Comparison of ENCODE assay signal across 27 cellular contexts in the genomic region with DNA sequence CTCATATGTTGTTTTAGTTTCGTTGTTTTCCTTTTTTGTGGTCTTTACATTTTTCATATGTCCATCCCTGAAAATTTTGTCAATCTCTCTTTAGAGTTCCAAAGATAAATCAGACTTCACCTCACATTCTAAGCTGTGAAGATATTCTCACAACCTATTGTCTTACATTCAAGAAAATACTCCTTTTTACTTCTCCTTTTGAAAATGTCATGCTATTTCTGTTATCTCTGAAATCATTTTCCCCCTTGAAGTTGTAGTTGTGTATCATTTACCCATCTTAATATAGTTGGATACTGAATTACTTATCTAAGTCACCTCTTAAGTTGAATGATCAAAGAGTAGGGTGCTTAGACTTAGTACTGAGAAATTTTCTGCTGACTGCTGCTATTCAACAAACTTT.
DNase-seq lines count a peak whose midpoint lies in the region; ATAC-seq and TF ChIP-seq lines count a peak whose summit lies in the region.
"Had no signal": no experiment of that assay in that cellular context is flagged by ENCODE, and none has a peak within 500 bp of the region (broad histone marks: within the 10 kb centered on the region; RNA-seq: fewer than 3 reads in every experiment).

No MANE protein-coding gene starts in this region.

- TF ChIP-seq CTCF in parathyroid adenoma (IDR thresholded peaks at IDR 0.05) = no peak

- ATAC-seq in GM21447 (IDR thresholded peaks at IDR 0.05; ENCODE audit: unreplicated experiment) (peak; percentile 66), HG03354 (IDR thresholded peaks at IDR 0.05; ENCODE audit: poor library complexity, severe bottlenecking, unreplicated experiment) (peak; percentile 58), GM21737 (IDR thresholded peaks at IDR 0.05; ENCODE audit: unreplicated experiment) (no peak)
- ATAC-seq: natural killer cell treated with Interleukin-12 subunit alpha and Interleukin-12 subunit beta and Interleukin-15 and Interleukin-18, amount 100 ng/mL, for 72 hours; sciatic nerve; stimulated activated naive CD8-positive, alpha-beta T cell treated with anti-CD3 and anti-CD28 coated beads, Interleukin-15, Interleukin-2, amounts not matched to agents 100 U/mL and 50 U/mL, for 24 hours had no signal

- no peaks in the 10 kb centered on the region for H3K79me2 ChIP-seq in parathyroid adenoma

- no peak overlapping the region for H3K4me3 ChIP-seq in parathyroid adenoma (ENCODE audit: low read depth, low read length)
- H3K4me3 ChIP-seq: HAP-1, left ventricle myocardium inferior, SJCRH30, thoracic aorta had no signal

- no peak overlapping the region for H2AFZ ChIP-seq in parathyroid adenoma

- H3K4me2 ChIP-seq in parathyroid adenoma (ENCODE audit: low read length) = peak overlapping the region; percentile 24

- H3K4me1 ChIP-seq in parathyroid adenoma = no peaks in the 10 kb centered on the region
- H3K4me1 ChIP-seq: BE2C, left ventricle myocardium inferior, SJCRH30 had no signal

- H3K27me3 ChIP-seq in parathyroid adenoma (ENCODE audit: control insufficient read depth, insufficient read depth, low read length) = no peaks in the 10 kb centered on the region
- H3K27me3 ChIP-seq: BE2C, SJCRH30 had no signal

- H3K4me3 Mint-ChIP-seq in activated naive CD4-positive, alpha-beta T cell treated with anti-CD3 and anti-CD28 coated beads for 36 hours = no peak overlapping the region
- H3K4me3 Mint-ChIP-seq: activated naive CD8-positive, alpha-beta T cell treated with anti-CD3 and anti-CD28 coated beads for 36 hours; mesothelial cell of epicardium; natural killer cell treated with Interleukin-12 subunit alpha and Interleukin-12 subunit beta and Interleukin-15 and Interleukin-18, amount 100 ng/mL, for 72 hours had no signal

- no peaks in the 10 kb centered on the region for H3K36me3 ChIP-seq in parathyroid adenoma (ENCODE audit: control insufficient read depth, insufficient read depth, low read length)
- H3K36me3 ChIP-seq: BE2C, HAP-1, thoracic aorta had no signal

- intact Hi-C loops in activated naive CD4-positive, alpha-beta T cell treated with anti-CD3 and anti-CD28 coated beads for 36 hours (cut with micrococcal nuclease) = no loop called here

- peaks cover 3% of the 10 kb centered on the region for H3K36me3 Mint-ChIP-seq in activated naive CD4-positive, alpha-beta T cell treated with anti-CD3 and anti-CD28 coated beads for 36 hours (ENCODE audit: low read depth)

- no peaks in the 10 kb centered on the region for H3K9me3 Mint-ChIP-seq in activated naive CD4-positive, alpha-beta T cell treated with anti-CD3 and anti-CD28 coated beads for 36 hours
- H3K9me3 Mint-ChIP-seq: activated naive CD8-positive, alpha-beta T cell treated with anti-CD3 and anti-CD28 coated beads for 36 hours; mesothelial cell of epicardium; natural killer cell treated with Interleukin-12 subunit alpha and Interleukin-12 subunit beta and Interleukin-15 and Interleukin-18, amount 100 ng/mL, for 72 hours had no signal

- H3K4me1 Mint-ChIP-seq in activated naive CD4-positive, alpha-beta T cell treated with anti-CD3 and anti-CD28 coated beads for 36 hours (ENCODE audit: low read depth) = peaks cover 16% of the 10 kb centered on the region

- H3K27ac Mint-ChIP-seq in activated naive CD4-positive, alpha-beta T cell treated with anti-CD3 and anti-CD28 coated beads for 36 hours = peak overlapping the region; percentile 3
- H3K27ac Mint-ChIP-seq: activated naive CD8-positive, alpha-beta T cell treated with anti-CD3 and anti-CD28 coated beads for 36 hours; mesothelial cell of epicardium had no signal

- no peaks in the 10 kb centered on the region for H3K27me3 Mint-ChIP-seq in activated naive CD4-positive, alpha-beta T cell treated with anti-CD3 and anti-CD28 coated beads for 36 hours (ENCODE audit: low read depth)
- H3K27me3 Mint-ChIP-seq: activated naive CD8-positive, alpha-beta T cell treated with anti-CD3 and anti-CD28 coated beads for 36 hours; natural killer cell treated with Interleukin-12 subunit alpha and Interleukin-12 subunit beta and Interleukin-15 and Interleukin-18, amount 100 ng/mL, for 72 hours had no signal

- CTCF ChIA-PET in activated naive CD4-positive, alpha-beta T cell treated with anti-CD3 and anti-CD28 coated beads for 36 hours (lab: Charles Lee) = no interaction called here

- no peaks in the 10 kb centered on the region for H3K9me3 ChIP-seq in parathyroid adenoma (ENCODE audit: control insufficient read depth, low read length)
- H3K9me3 ChIP-seq: BE2C, HAP-1, left ventricle myocardium inferior, SJCRH30, thoracic aorta had no signal

- H3K9ac ChIP-seq in parathyroid adenoma = no peak overlapping the region

- DNase-seq in activated naive CD4-positive, alpha-beta T cell treated with anti-CD3 and anti-CD28 coated beads for 36 hours = no peak
- DNase-seq in activated naive CD4-positive, alpha-beta T cell treated with Interleukin-2 at 50 U/mL for 16 hours = no peak
- DNase-seq in germinal center (ENCODE audit: low spot score) = no peak
- no peak for DNase-seq in HUDEP-2 (lab: John Stamatoyannopoulos, UW; ENCODE audit: unreplicated experiment in 76 of 76)
- DNase-seq: activated CD4-positive, CD25-positive, alpha-beta regulatory T cell treated with anti-CD3 and anti-CD28 coated beads, Interleukin-2, amount 50 U/mL, for 72 hours; activated naive CD8-positive, alpha-beta T cell treated with anti-CD3 and anti-CD28 coated beads for 36 hours; BE2C; central memory CD4-positive, alpha-beta T cell; dermis blood vessel endothelial cell; GF-D8; left ventricle myocardium inferior; NCI-H1048; NCI-H187 treated with DMSO at 0.1 percent for 48 hours; NCI-H526; SJCRH30; stimulated activated CD4-positive, alpha-beta T cell treated with anti-CD3 and anti-CD28 coated beads, Interleukin-4, amount 100 ng/mL, for 4 hours; stimulated activated naive CD8-positive, alpha-beta T cell treated with anti-CD3 and anti-CD28 coated beads, Interleukin-15, Interleukin-2, amounts not matched to agents 100 U/mL and 50 U/mL, for 24 hours; T-helper 1 cell had no signal

- no peak overlapping the region for H3K27ac ChIP-seq in parathyroid adenoma
- H3K27ac ChIP-seq: left ventricle myocardium inferior, SJCRH30, thoracic aorta had no signal
